Comparison of ENCODE assay signal across 9 cellular contexts in the genomic region with DNA sequence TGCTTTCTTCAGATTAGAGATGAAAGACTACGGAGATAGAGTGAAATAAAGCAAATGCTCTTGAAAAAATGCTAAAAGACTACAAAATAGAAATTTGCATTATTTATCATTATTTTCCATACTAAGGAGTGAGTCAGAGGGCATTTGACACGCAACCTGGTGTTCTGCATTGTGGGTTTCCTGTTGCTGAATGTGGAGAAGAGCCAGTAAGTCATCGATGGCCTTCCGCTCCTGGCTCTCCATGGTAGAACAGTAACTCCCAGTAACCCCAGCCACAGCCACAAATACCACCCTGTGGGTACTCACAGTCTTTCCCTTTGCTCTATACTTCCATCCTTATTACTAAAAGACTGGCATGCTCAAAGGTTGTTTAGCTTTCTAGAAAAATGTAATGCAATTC.
DNase-seq lines count a peak whose midpoint lies in the region; ATAC-seq and TF ChIP-seq lines count a peak whose summit lies in the region.
"Had no signal": no experiment of that assay in that cellular context is flagged by ENCODE, and none has a peak within 500 bp of the region (broad histone marks: within the 10 kb centered on the region; RNA-seq: fewer than 3 reads in every experiment).

No MANE protein-coding gene starts in this region.

- no peaks in the 10 kb centered on the region for H3K9me3 ChIP-seq in testis
- H3K9me3 ChIP-seq: heart right ventricle had no signal

- no peak overlapping the region for H3K27ac ChIP-seq in testis

- H3K4me3 ChIP-seq in testis: no peak overlapping the region

- 66 to 81% methylated on average over 4 of the region's 4 CpGs for WGBS in testis, 2 donors

- H3K9me3 Mint-ChIP-seq in HFFc6: no peaks in the 10 kb centered on the region

- H3K27ac Mint-ChIP-seq in HFFc6: peak overlapping the region; percentile 54; the same call in 1 of the 2 replicates

- ATAC-seq in GM18498 (IDR thresholded peaks at IDR 0.05; ENCODE audit: unreplicated experiment): peak; percentile 89
- no peak for ATAC-seq in GM19328 (IDR thresholded peaks at IDR 0.05; ENCODE audit: unreplicated experiment)

- no peak for TF ChIP-seq POLR2A in testis (IDR thresholded peaks at IDR 0.05)

- H3K36me3 ChIP-seq in testis (ENCODE audit: low read depth, missing control alignments): no peaks in the 10 kb centered on the region
- H3K36me3 ChIP-seq: heart right ventricle had no signal

- DNase-seq in HFFc6: no peak
- peak; percentile 30 for DNase-seq in NCI-H226
- peak; percentile 17 for DNase-seq in amniotic epithelial cell (ENCODE audit: low read depth)
- peak in 2 of 3 experiments; percentile 1 to 13 for DNase-seq in stimulated activated CD4-positive, alpha-beta T cell treated with anti-CD3 and anti-CD28 coated beads, TNF-alpha, amount 100 ng/mL, for 4 hours (ENCODE audit: low read depth in 3 of 3)
- DNase-seq in OCI-M2 (lab: John Stamatoyannopoulos, UW; ENCODE audit: unreplicated experiment): no peak
- no peak for DNase-seq in testis
- DNase-seq: heart right ventricle had no signal

- H3K4me3 Mint-ChIP-seq in HFFc6: peak overlapping the region; percentile 76; the same call in 1 of the 2 replicates

- intact Hi-C loops in testis (cut with DNase I; ENCODE audit: low total_unique reads): no loop called here

- no peaks in the 10 kb centered on the region for H3K27me3 ChIP-seq in testis

- peaks cover 18% of the 10 kb centered on the region for H3K4me1 Mint-ChIP-seq in HFFc6 (ENCODE audit: low read depth)

- no peak for TF ChIP-seq CTCF in HFFc6 (IDR thresholded peaks at IDR 0.05)
- TF ChIP-seq CTCF in testis (IDR thresholded peaks at IDR 0.05): no peak

- H3K27me3 Mint-ChIP-seq in HFFc6 (ENCODE audit: insufficient read depth): peaks cover 2% of the 10 kb centered on the region; the same call in 1 of the 2 replicates

- H3K36me3 Mint-ChIP-seq in HFFc6 (ENCODE audit: low read depth): no peaks in the 10 kb centered on the region

- no peaks in the 10 kb centered on the region for H3K4me1 ChIP-seq in testis

Comparison
In these comparisons a context has a peak if more than half of its experiments do, and no peak if none do; other contexts are left out.
1. DNase-seq: peak in NCI-H226 (single experiment), amniotic epithelial cell (single experiment) and stimulated activated CD4-positive, alpha-beta T cell treated with anti-CD3 and anti-CD28 coated beads, TNF-alpha, amount 100 ng/mL, for 4 hours (2 of 3); none in HFFc6 (single experiment), OCI-M2 (single experiment) and testis (single experiment).